Comparison of ENCODE assay signal across 25 cellular contexts in genomic region chr6:26629373-26629772, GRCh38.
"Had no signal": no experiment of that assay in that cellular context is flagged by ENCODE, and none has a peak within 500 bp of the region (broad histone marks: within the 10 kb centered on the region; RNA-seq: fewer than 3 reads in every experiment).

No MANE protein-coding gene starts in this region.

- FAIRE-seq: HTR-8/SVneo had no signal

- H2AFZ ChIP-seq: PC-9 had no signal

- H3K27ac ChIP-seq: HL-60, PC-9, Peyer's patch, SJCRH30 had no signal

- H3K4me3 ChIP-seq: PC-9, Peyer's patch, SJCRH30 had no signal

- ATAC-seq: Right ventricle myocardium inferior, SK-N-SH treated with all-trans-retinoic acid at 6 μM for 48 hours had no signal

- DNase-seq: Karpas-422, KG1, MM.1S, NCI-H1092, NCI-H1105 treated with DMSO at 0.1 percent for 48 hours, NCI-H1417 treated with DMSO at 0.1 percent for 48 hours, NCI-H146, NCI-H1694 treated with DMSO at 0.1 percent for 48 hours, NCI-H1930, NCI-H2081, NCI-H2107, NCI-H2227 treated with DMSO at 0.1 percent for 48 hours, NCI-H524, NCI-H69, NCI-H774, OCI-M1, PC-9, Peyer's patch, SHP77 treated with DMSO at 0.1 percent for 48 hours, SJCRH30, T-helper 1 cell had no signal

- H3K4me1 ChIP-seq: Peyer's patch, SJCRH30 had no signal

- H3K27me3 ChIP-seq: Peyer's patch, SJCRH30 had no signal

- H3K36me3 ChIP-seq: Peyer's patch had no signal

- H3K4me2 ChIP-seq: PC-9 had no signal

- H3K9me3 ChIP-seq: Peyer's patch, SJCRH30 had no signal
